1 cellular context compared by ENCODE assay signal in genomic region chr19:13880059-13880672, GRCh38.
TF ChIP-seq lines count a peak whose summit lies in the region.

No MANE protein-coding gene starts in this region.

TF ChIP-seq in HepG2, 621 proteins besides CTCF, POLR2A, EP300 and RAD21 (continued from another document and continues in another):
- no peak for TF ChIP-seq GLI4 (CRISPR knock-in tag; IDR thresholded peaks at IDR 0.05; ENCODE audit: borderline replicate concordance)
- no peak; the same call in 1 of the 2 replicates for TF ChIP-seq HNF1B (CRISPR knock-in tag; IDR thresholded peaks at IDR 0.05)
- TF ChIP-seq ZNF33A (CRISPR knock-in tag; IDR thresholded peaks at IDR 0.05; ENCODE audit: borderline replicate concordance) = no peak
- TF ChIP-seq ONECUT2 (CRISPR knock-in tag; IDR thresholded peaks at IDR 0.05) = no peak
- TF ChIP-seq CC2D1A (CRISPR knock-in tag; IDR thresholded peaks at IDR 0.05) = no peak
- TF ChIP-seq ZNF276 (CRISPR knock-in tag; IDR thresholded peaks at IDR 0.05; ENCODE audit: low read depth) = peak; percentile 38; the same call in 1 of the 2 replicates
- TF ChIP-seq ZGPAT (CRISPR knock-in tag; IDR thresholded peaks at IDR 0.05) = peak; percentile 88
- no peak for TF ChIP-seq DNMT3B (CRISPR knock-in tag; conservative IDR thresholded peaks at IDR 0.05)
- no peak for TF ChIP-seq TCF12 (IDR thresholded peaks at IDR 0.05)
- TF ChIP-seq TCF12 (CRISPR knock-in tag; IDR thresholded peaks at IDR 0.05) = no peak
- TF ChIP-seq ZBTB42 (CRISPR knock-in tag; IDR thresholded peaks at IDR 0.05) = no peak
- no peak for TF ChIP-seq FOXO4 (CRISPR knock-in tag; conservative IDR thresholded peaks at IDR 0.05)
- TF ChIP-seq ZFP36L2 (CRISPR knock-in tag; IDR thresholded peaks at IDR 0.05) = no peak
- TF ChIP-seq SIX4 (CRISPR knock-in tag; IDR thresholded peaks at IDR 0.05) = no peak
- TF ChIP-seq ARHGAP35 (CRISPR knock-in tag; IDR thresholded peaks at IDR 0.05; ENCODE audit: borderline replicate concordance) = peak; percentile 43; the same call in 1 of the 2 replicates
- TF ChIP-seq LBX2 (CRISPR knock-in tag; IDR thresholded peaks at IDR 0.05; ENCODE audit: borderline replicate concordance) = no peak
- TF ChIP-seq ZNF513 (CRISPR knock-in tag; conservative IDR thresholded peaks at IDR 0.05) = no peak
- TF ChIP-seq NCOR1 (IDR thresholded peaks at IDR 0.05; ENCODE audit: borderline replicate concordance, low read length) = no peak
- no peak for TF ChIP-seq PAF1 (CRISPR knock-in tag; IDR thresholded peaks at IDR 0.05)
- TF ChIP-seq RBFOX2 (IDR thresholded peaks at IDR 0.05; ENCODE audit: low read depth, low read length) = no peak
- TF ChIP-seq FOXP1 (IDR thresholded peaks at IDR 0.05) = no peak
- no peak for TF ChIP-seq FOXP1 (CRISPR knock-in tag; IDR thresholded peaks at IDR 0.05)
- no peak for TF ChIP-seq ZC3H4 (CRISPR knock-in tag; IDR thresholded peaks at IDR 0.05; ENCODE audit: borderline replicate concordance)
- 0 out of 2 replicates have a peak, but pooled peaks have one; percentile 38 for TF ChIP-seq NFKBIZ (CRISPR knock-in tag; IDR thresholded peaks at IDR 0.05)
- TF ChIP-seq ZNF264 (CRISPR knock-in tag; IDR thresholded peaks at IDR 0.05) = no peak
- no peak for TF ChIP-seq CERS6 (CRISPR knock-in tag; IDR thresholded peaks at IDR 0.05)
- 0 out of 2 replicates have a peak, but pooled peaks have one; percentile 30 for TF ChIP-seq SIN3A (IDR thresholded peaks at IDR 0.05; ENCODE audit: borderline replicate concordance, low read depth, low read length)
- peak; percentile 93 for TF ChIP-seq XRCC5 (optimal IDR thresholded peaks at IDR 0.05; ENCODE audit: low read length)
- 0 out of 2 replicates have a peak, but pooled peaks have one; percentile 39 for TF ChIP-seq SP5 (CRISPR knock-in tag; IDR thresholded peaks at IDR 0.05; ENCODE audit: borderline replicate concordance, low read depth)
- peak; percentile 49 for TF ChIP-seq ARID3A (IDR thresholded peaks at IDR 0.05; ENCODE audit: low read depth, low read length)
- TF ChIP-seq ETV6 (CRISPR knock-in tag; conservative IDR thresholded peaks at IDR 0.05) = no peak
- TF ChIP-seq ZBTB34 (CRISPR knock-in tag; IDR thresholded peaks at IDR 0.05) = no peak
- no peak for TF ChIP-seq HOXA9 (CRISPR knock-in tag; IDR thresholded peaks at IDR 0.05; ENCODE audit: borderline replicate concordance)
- 0 out of 2 replicates have a peak, but pooled peaks have one; percentile 47 for TF ChIP-seq ZNF275 (CRISPR knock-in tag; IDR thresholded peaks at IDR 0.05; ENCODE audit: borderline replicate concordance)
- TF ChIP-seq ZNF777 (CRISPR knock-in tag; IDR thresholded peaks at IDR 0.05) = peak; percentile 38; the same call in 1 of the 2 replicates
- no peak for TF ChIP-seq ZNF616 (CRISPR knock-in tag; IDR thresholded peaks at IDR 0.05; ENCODE audit: low read depth)
- TF ChIP-seq TERF1 (CRISPR knock-in tag; IDR thresholded peaks at IDR 0.05) = no peak
- no peak for TF ChIP-seq SRY (CRISPR knock-in tag; IDR thresholded peaks at IDR 0.05)
- TF ChIP-seq ZNF83 (CRISPR knock-in tag; IDR thresholded peaks at IDR 0.05; ENCODE audit: borderline replicate concordance) = no peak
- no peak for TF ChIP-seq NONO (IDR thresholded peaks at IDR 0.05)
- TF ChIP-seq NONO (CRISPR knock-in tag; conservative IDR thresholded peaks at IDR 0.05) = peak; percentile 54; the same call in 1 of the 2 replicates
- no peak for TF ChIP-seq NFAT5 (CRISPR knock-in tag; IDR thresholded peaks at IDR 0.05)
